In genomic region chr4:13984996-13985780, GRCh38 we compare ENCODE assay signal across 16 cellular contexts.
DNase-seq lines count a peak whose midpoint lies in the region; ATAC-seq and TF ChIP-seq lines count a peak whose summit lies in the region.
"Had no signal": no experiment of that assay in that cellular context is flagged by ENCODE, and none has a peak within 500 bp of the region (broad histone marks: within the 10 kb centered on the region; RNA-seq: fewer than 3 reads in every experiment).

No MANE protein-coding gene starts in this region.

- intact Hi-C loops in body of pancreas (cut with DNase I): no loop called here

- no peaks in the 10 kb centered on the region for H3K9me3 ChIP-seq in body of pancreas
- H3K9me3 ChIP-seq: SJCRH30 had no signal

- H3K36me3 ChIP-seq in body of pancreas (replicated peaks in 1 of 2; ENCODE audit: insufficient read depth in 1 of 2, low read depth in 2 of 2): no peaks in the 10 kb centered on the region
- H3K36me3 ChIP-seq: SJCRH30 had no signal

- TF ChIP-seq POLR2A in body of pancreas (IDR thresholded peaks at IDR 0.05): no peak

- CTCF ChIA-PET in RWPE1 (lab: Yijun Ruan, JAX): no interaction called here

- WGBS in body of pancreas, 2 donors: 8 to 10% methylated on average over 3 of the region's 3 CpGs

- H3K27ac ChIP-seq in body of pancreas: peak overlapping the region in 1 of 4 donors; percentile 32
- H3K27ac ChIP-seq in RWPE1: no peak overlapping the region
- H3K27ac ChIP-seq: SJCRH30 had no signal

- ATAC-seq in body of pancreas: peak; percentile 39
- ATAC-seq in HG02840 (IDR thresholded peaks at IDR 0.05; ENCODE audit: low FRiP score, unreplicated experiment): no peak
- no peak for ATAC-seq in GM19324 (IDR thresholded peaks at IDR 0.05; ENCODE audit: low FRiP score, unreplicated experiment)
- ATAC-seq: effector memory CD8-positive, alpha-beta T cell; stimulated activated naive B cell treated with anti-CD40 and anti-IgM and Interleukin-4, amounts not matched to agents 10 μg/mL and 1 μg/mL and 100 μg/mL, for 72 hours had no signal

- TF ChIP-seq CTCF in AG09309 (IDR thresholded peaks at IDR 0.05; ENCODE audit: control insufficient read depth, insufficient read depth, low read depth, low read length, missing control alignments) (no peak), body of pancreas (IDR thresholded peaks at IDR 0.05) (no peak), RWPE1 (conservative IDR thresholded peaks at IDR 0.05; ENCODE audit: low read depth) (no peak)

- no peaks in the 10 kb centered on the region for H3K27me3 ChIP-seq in body of pancreas

- peaks cover 40% of the 10 kb centered on the region for H3K4me1 ChIP-seq in body of pancreas
- H3K4me1 ChIP-seq: SJCRH30 had no signal

- H3K4me3 ChIP-seq in AG09309 (ENCODE audit: control insufficient read depth, low read depth, low read length): no peak overlapping the region
- H3K4me3 ChIP-seq in body of pancreas: no peak overlapping the region
- H3K4me3 ChIP-seq: lung, SJCRH30 had no signal

- peak; percentile 32 for DNase-seq in AG09309 (ENCODE audit: low read depth)
- DNase-seq in LHCN-M2 (ENCODE audit: low read depth): peak; percentile 100
- peak in 2 of 4 donors; percentile 15 to 36 for DNase-seq in body of pancreas
- peak; percentile 34 for DNase-seq in kidney glomerular epithelial cell (lab: John Stamatoyannopoulos, UW)
- no peak for DNase-seq in RWPE1 (ENCODE audit: low spot score)
- no peak for DNase-seq in stimulated activated CD8-positive, alpha-beta memory T cell treated with anti-CD3 and anti-CD28 coated beads, Interleukin-4, amount 100 ng/mL, for 48 hours
- DNase-seq: activated CD4-positive, CD25-positive, alpha-beta regulatory T cell; effector memory CD8-positive, alpha-beta T cell; NCI-H1417; NCI-H510A; nucleus accumbens; SJCRH30; stimulated activated naive B cell treated with anti-CD40 and anti-IgM and Interleukin-4, amounts not matched to agents 10 μg/mL and 1 μg/mL and 100 μg/mL, for 72 hours had no signal

- POLR2A ChIA-PET in RWPE1 (lab: Yijun Ruan, JAX; ENCODE audit: low non-redundant PET): no interaction called here

Comparison
In these comparisons a context has a peak if more than half of its experiments do, and no peak if none do; other contexts are left out.
1. DNase-seq: peak in AG09309 (single experiment), LHCN-M2 (single experiment) and kidney glomerular epithelial cell (single experiment); none in RWPE1 (single experiment) and stimulated activated CD8-positive, alpha-beta memory T cell treated with anti-CD3 and anti-CD28 coated beads, Interleukin-4, amount 100 ng/mL, for 48 hours (single experiment).